In the genomic region with DNA sequence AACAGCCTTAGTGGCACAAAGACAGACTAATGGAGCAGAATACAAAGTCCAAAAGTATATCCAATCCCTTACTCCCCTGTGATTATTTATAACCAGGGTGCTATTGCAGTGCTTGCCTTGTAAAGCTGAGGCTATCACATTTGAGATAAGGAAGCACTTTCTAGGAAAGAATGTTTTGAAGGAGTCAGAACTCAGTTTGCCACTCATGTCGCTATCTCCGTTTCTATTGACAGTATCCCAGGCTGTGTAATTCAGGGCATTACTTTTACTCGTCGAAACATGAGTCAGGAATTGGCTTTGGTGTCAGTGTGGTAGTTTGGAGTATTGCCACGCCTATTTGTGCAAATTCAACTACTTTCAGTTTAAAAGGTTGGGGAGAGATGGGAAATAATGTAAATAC, we compare ENCODE assay signal across 1 cellular context.
TF ChIP-seq lines count a peak whose summit lies in the region.

No MANE protein-coding gene starts in this region.

TF ChIP-seq in K562, 482 proteins besides CTCF, POLR2A, EP300 and RAD21 (continued from another document and continues in another):
- TF ChIP-seq, protein P1, sequence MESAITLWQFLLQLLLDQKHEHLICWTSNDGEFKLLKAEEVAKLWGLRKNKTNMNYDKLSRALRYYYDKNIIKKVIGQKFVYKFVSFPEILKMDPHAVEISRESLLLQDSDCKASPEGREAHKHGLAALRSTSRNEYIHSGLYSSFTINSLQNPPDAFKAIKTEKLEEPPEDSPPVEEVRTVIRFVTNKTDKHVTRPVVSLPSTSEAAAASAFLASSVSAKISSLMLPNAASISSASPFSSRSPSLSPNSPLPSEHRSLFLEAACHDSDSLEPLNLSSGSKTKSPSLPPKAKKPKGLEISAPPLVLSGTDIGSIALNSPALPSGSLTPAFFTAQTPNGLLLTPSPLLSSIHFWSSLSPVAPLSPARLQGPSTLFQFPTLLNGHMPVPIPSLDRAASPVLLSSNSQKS (CRISPR knock-in tag; IDR thresholded peaks at IDR 0.05) = no peak
- no peak for TF ChIP-seq ZNF655 (CRISPR knock-in tag; IDR thresholded peaks at IDR 0.05)
- no peak for TF ChIP-seq ZKSCAN8 (CRISPR knock-in tag; IDR thresholded peaks at IDR 0.05)
- TF ChIP-seq ZC3H11A (IDR thresholded peaks at IDR 0.05; ENCODE audit: low read depth, low read length) = no peak
- no peak for TF ChIP-seq NFRKB (IDR thresholded peaks at IDR 0.05; ENCODE audit: low read depth)
- TF ChIP-seq ZNF384 (IDR thresholded peaks at IDR 0.05; ENCODE audit: low read depth, low read length) = no peak
- TF ChIP-seq KDM5B (IDR thresholded peaks at IDR 0.05; ENCODE audit: insufficient replicate concordance, low read depth, low read length) = no peak
- TF ChIP-seq SAFB (IDR thresholded peaks at IDR 0.05; ENCODE audit: borderline replicate concordance, low read depth, low read length) = no peak
- no peak for TF ChIP-seq THRAP3 (IDR thresholded peaks at IDR 0.05; ENCODE audit: borderline replicate concordance)
- TF ChIP-seq FOXK2 (conservative IDR thresholded peaks at IDR 0.05 in 1 of 2, IDR thresholded peaks at IDR 0.05 in 1 of 2; ENCODE audit: low read depth in 2 of 2) = no peak
- TF ChIP-seq GABPA (tag; conservative IDR thresholded peaks at IDR 0.05; ENCODE audit: low read depth) = no peak
- TF ChIP-seq EWSR1 (IDR thresholded peaks at IDR 0.05; ENCODE audit: borderline replicate concordance, low read depth, partially characterized antibody) = no peak
- TF ChIP-seq MTA1 (IDR thresholded peaks at IDR 0.05; ENCODE audit: borderline replicate concordance) = peak; percentile 22; the same call in 1 of the 2 replicates
- TF ChIP-seq MIER1 (IDR thresholded peaks at IDR 0.05; ENCODE audit: low read depth) = no peak
- TF ChIP-seq E2F1 (CRISPR knock-in tag; IDR thresholded peaks at IDR 0.05) = no peak
- TF ChIP-seq, protein P2, sequence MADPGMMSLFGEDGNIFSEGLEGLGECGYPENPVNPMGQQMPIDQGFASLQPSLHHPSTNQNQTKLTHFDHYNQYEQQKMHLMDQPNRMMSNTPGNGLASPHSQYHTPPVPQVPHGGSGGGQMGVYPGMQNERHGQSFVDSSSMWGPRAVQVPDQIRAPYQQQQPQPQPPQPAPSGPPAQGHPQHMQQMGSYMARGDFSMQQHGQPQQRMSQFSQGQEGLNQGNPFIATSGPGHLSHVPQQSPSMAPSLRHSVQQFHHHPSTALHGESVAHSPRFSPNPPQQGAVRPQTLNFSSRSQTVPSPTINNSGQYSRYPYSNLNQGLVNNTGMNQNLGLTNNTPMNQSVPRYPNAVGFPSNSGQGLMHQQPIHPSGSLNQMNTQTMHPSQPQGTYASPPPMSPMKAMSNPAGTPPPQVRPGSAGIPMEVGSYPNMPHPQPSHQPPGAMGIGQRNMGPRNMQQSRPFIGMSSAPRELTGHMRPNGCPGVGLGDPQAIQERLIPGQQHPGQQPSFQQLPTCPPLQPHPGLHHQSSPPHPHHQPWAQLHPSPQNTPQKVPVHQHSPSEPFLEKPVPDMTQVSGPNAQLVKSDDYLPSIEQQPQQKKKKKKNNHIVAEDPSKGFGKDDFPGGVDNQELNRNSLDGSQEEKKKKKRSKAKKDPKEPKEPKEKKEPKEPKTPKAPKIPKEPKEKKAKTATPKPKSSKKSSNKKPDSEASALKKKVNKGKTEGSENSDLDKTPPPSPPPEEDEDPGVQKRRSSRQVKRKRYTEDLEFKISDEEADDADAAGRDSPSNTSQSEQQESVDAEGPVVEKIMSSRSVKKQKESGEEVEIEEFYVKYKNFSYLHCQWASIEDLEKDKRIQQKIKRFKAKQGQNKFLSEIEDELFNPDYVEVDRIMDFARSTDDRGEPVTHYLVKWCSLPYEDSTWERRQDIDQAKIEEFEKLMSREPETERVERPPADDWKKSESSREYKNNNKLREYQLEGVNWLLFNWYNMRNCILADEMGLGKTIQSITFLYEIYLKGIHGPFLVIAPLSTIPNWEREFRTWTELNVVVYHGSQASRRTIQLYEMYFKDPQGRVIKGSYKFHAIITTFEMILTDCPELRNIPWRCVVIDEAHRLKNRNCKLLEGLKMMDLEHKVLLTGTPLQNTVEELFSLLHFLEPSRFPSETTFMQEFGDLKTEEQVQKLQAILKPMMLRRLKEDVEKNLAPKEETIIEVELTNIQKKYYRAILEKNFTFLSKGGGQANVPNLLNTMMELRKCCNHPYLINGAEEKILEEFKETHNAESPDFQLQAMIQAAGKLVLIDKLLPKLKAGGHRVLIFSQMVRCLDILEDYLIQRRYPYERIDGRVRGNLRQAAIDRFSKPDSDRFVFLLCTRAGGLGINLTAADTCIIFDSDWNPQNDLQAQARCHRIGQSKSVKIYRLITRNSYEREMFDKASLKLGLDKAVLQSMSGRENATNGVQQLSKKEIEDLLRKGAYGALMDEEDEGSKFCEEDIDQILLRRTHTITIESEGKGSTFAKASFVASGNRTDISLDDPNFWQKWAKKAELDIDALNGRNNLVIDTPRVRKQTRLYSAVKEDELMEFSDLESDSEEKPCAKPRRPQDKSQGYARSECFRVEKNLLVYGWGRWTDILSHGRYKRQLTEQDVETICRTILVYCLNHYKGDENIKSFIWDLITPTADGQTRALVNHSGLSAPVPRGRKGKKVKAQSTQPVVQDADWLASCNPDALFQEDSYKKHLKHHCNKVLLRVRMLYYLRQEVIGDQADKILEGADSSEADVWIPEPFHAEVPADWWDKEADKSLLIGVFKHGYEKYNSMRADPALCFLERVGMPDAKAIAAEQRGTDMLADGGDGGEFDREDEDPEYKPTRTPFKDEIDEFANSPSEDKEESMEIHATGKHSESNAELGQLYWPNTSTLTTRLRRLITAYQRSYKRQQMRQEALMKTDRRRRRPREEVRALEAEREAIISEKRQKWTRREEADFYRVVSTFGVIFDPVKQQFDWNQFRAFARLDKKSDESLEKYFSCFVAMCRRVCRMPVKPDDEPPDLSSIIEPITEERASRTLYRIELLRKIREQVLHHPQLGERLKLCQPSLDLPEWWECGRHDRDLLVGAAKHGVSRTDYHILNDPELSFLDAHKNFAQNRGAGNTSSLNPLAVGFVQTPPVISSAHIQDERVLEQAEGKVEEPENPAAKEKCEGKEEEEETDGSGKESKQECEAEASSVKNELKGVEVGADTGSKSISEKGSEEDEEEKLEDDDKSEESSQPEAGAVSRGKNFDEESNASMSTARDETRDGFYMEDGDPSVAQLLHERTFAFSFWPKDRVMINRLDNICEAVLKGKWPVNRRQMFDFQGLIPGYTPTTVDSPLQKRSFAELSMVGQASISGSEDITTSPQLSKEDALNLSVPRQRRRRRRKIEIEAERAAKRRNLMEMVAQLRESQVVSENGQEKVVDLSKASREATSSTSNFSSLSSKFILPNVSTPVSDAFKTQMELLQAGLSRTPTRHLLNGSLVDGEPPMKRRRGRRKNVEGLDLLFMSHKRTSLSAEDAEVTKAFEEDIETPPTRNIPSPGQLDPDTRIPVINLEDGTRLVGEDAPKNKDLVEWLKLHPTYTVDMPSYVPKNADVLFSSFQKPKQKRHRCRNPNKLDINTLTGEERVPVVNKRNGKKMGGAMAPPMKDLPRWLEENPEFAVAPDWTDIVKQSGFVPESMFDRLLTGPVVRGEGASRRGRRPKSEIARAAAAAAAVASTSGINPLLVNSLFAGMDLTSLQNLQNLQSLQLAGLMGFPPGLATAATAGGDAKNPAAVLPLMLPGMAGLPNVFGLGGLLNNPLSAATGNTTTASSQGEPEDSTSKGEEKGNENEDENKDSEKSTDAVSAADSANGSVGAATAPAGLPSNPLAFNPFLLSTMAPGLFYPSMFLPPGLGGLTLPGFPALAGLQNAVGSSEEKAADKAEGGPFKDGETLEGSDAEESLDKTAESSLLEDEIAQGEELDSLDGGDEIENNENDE (IDR thresholded peaks at IDR 0.05; ENCODE audit: low read depth, low read length) = no peak
- no peak for TF ChIP-seq NFE2L1 (tag; IDR thresholded peaks at IDR 0.05; ENCODE audit: borderline replicate concordance, low read depth)
- no peak for TF ChIP-seq SNAPC5 (CRISPR knock-in tag; IDR thresholded peaks at IDR 0.05)
- no peak for TF ChIP-seq BRF2 (IDR thresholded peaks at IDR 0.05; ENCODE audit: borderline replicate concordance, insufficient read depth, insufficient read length)
- no peak for TF ChIP-seq ZNF609 (CRISPR knock-in tag; IDR thresholded peaks at IDR 0.05; ENCODE audit: borderline replicate concordance)
- TF ChIP-seq NFYB (IDR thresholded peaks at IDR 0.05; ENCODE audit: extremely low read depth, insufficient read length) = no peak
- TF ChIP-seq BRCA1 (IDR thresholded peaks at IDR 0.05) = no peak
- no peak for TF ChIP-seq BRCA1 (CRISPR knock-in tag; IDR thresholded peaks at IDR 0.05)
- TF ChIP-seq CBX5 (IDR thresholded peaks at IDR 0.05; ENCODE audit: borderline replicate concordance, low read depth) = no peak
- TF ChIP-seq DPF2 (IDR thresholded peaks at IDR 0.05) = peak; percentile 26; the same call in 1 of the 2 replicates
- TF ChIP-seq, protein P3, sequence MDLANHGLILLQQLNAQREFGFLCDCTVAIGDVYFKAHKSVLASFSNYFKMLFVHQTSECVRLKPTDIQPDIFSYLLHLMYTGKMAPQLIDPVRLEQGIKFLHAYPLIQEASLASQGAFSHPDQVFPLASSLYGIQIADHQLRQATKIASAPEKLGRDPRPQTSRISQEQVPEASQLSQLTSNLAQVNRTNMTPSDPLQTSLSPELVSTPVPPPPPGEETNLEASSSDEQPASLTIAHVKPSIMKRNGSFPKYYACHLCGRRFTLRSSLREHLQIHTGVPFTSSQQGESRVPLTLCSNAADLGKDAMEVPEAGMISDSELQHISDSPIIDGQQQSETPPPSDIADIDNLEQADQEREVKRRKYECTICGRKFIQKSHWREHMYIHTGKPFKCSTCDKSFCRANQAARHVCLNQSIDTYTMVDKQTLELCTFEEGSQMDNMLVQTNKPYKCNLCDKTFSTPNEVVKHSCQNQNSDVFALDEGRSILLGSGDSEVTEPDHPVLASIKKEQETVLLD (IDR thresholded peaks at IDR 0.05) = no peak
- TF ChIP-seq HNRNPL (IDR thresholded peaks at IDR 0.05; ENCODE audit: low read depth, low read length) = no peak
- TF ChIP-seq ELK1 (CRISPR knock-in tag; IDR thresholded peaks at IDR 0.05) = no peak
- no peak for TF ChIP-seq POLR2G (IDR thresholded peaks at IDR 0.05; ENCODE audit: low read depth, low read length)
- no peak for TF ChIP-seq ILF3 (IDR thresholded peaks at IDR 0.05; ENCODE audit: borderline replicate concordance)
- TF ChIP-seq MTA3 (IDR thresholded peaks at IDR 0.05; ENCODE audit: borderline replicate concordance) = peak; percentile 32; the same call in 1 of the 2 replicates
